Comparison of ENCODE assay signal across 24 cellular contexts in genomic region chr11:20119315-20119714, GRCh38. TPM values are rescaled to one million over a fixed set of nuclear protein-coding genes. Genes with fewer than 3 reads are reported as not detected.
DNase-seq lines count a peak whose midpoint lies in the region; ATAC-seq, FAIRE-seq and TF ChIP-seq lines count a peak whose summit lies in the region.
"Had no signal": no experiment of that assay in that cellular context is flagged by ENCODE, and none has a peak within 500 bp of the region (broad histone marks: within the 10 kb centered on the region; RNA-seq: fewer than 3 reads in every experiment).

No MANE protein-coding gene starts in this region.

- no peaks in the 10 kb centered on the region for H3K9me2 ChIP-seq in PC-9 (ENCODE audit: insufficient read depth)

- H3K4me2 ChIP-seq in K562 (ENCODE audit: insufficient read depth, low read length): peak overlapping the region; percentile 53
- H3K4me2 ChIP-seq in PC-9: no peak overlapping the region

- BruUV-seq in K562 (replicated peaks; lab: Mats Ljungman, UMichigan): no TSS peak
- no TSS peak for BruUV-seq in PC-9 (replicated peaks; lab: Mats Ljungman, UMichigan)

- CTCF ChIA-PET in K562 (lab: Yijun Ruan, JAX; ENCODE audit: low intra/inter-chr PET ratio) (no interaction called here), PC-9 (lab: Charles Lee) (no interaction called here)

- H4K20me1 ChIP-seq in K562 (replicated peaks; ENCODE audit: control insufficient read depth, insufficient read depth, low read length) (no peaks in the 10 kb centered on the region), PC-9 (ENCODE audit: insufficient read depth) (no peaks in the 10 kb centered on the region)

- H3K79me2 ChIP-seq in K562 (ENCODE audit: control insufficient read depth, insufficient read depth, low read length) (no peaks in the 10 kb centered on the region), PC-9 (ENCODE audit: low read depth) (no peaks in the 10 kb centered on the region)

- H3F3A ChIP-seq in PC-9 (ENCODE audit: insufficient read depth, low read depth): no peaks in the 10 kb centered on the region

- H2AFZ ChIP-seq in K562 (ENCODE audit: low read depth, low read length) (peak overlapping the region; percentile 81), PC-9 (no peak overlapping the region)

- DNase-seq in cardiac muscle cell (ENCODE audit: low read depth in 1 of 2, low spot score in 1 of 2) (no peak), left ventricle myocardium inferior (no peak), K562 (ENCODE audit: extremely low read depth in 1 of 4, low spot score in 3 of 4) (peak; percentile 14 to 45 (median 28)), nephron progenitor cell (no peak), foreskin melanocyte (no peak), adrenal gland (no peak), PC-9 (no peak)
- DNase-seq: C1 segment of cervical spinal cord; Calu3; CD4-positive, alpha-beta memory T cell; COR-L47; DMS53; DMS79 treated with DMSO at 0.1 percent for 48 hours; GF-D8; GOT3 had no signal

- no peak overlapping the region for H3K4me3 Mint-ChIP-seq in nephron progenitor cell
- H3K4me3 Mint-ChIP-seq: CD4-positive, alpha-beta memory T cell had no signal

- H3K4me1 ChIP-seq in cardiac muscle cell (ENCODE audit: low read depth): no peaks in the 10 kb centered on the region
- no peaks in the 10 kb centered on the region for H3K4me1 ChIP-seq in left ventricle myocardium inferior
- H3K4me1 ChIP-seq in K562 (replicated peaks in 1 of 2; ENCODE audit: control insufficient read depth in 2 of 2, insufficient read depth in 2 of 2, low read length in 2 of 2): peaks cover 3 to 13% of the 10 kb centered on the region in 2 experiments; a peak in 4 of 5 replicates
- H3K4me1 ChIP-seq in adrenal gland (replicated peaks in 1 of 2): no peaks in the 10 kb centered on the region
- no peaks in the 10 kb centered on the region for H3K4me1 ChIP-seq in PC-9 (replicated peaks; ENCODE audit: insufficient read depth)
- H3K4me1 ChIP-seq: HAP-1 had no signal

- 0 out of 2 replicates have a peak, but pooled peaks have one; percentile 13 for TF ChIP-seq EP300 in K562 (IDR thresholded peaks at IDR 0.05; ENCODE audit: low read length)

- H3K4me3 ChIP-seq in cardiac muscle cell (no peak overlapping the region), left ventricle myocardium inferior (no peak overlapping the region), K562 (no peak overlapping the region), adrenal gland (no peak overlapping the region), PC-9 (no peak overlapping the region)
- H3K4me3 ChIP-seq: HAP-1 had no signal

- WGBS in K562 (ENCODE audit: insufficient coverage, low coverage, missing lambda C conversion rate): 19% methylated on average over 12 of the region's 12 CpGs
- WGBS in adrenal gland, 4 donors: 91 to 96% (median 95%) methylated on average over 9 to 12 of the region's 12 CpGs

- H3K27me3 Mint-ChIP-seq in nephron progenitor cell (ENCODE audit: low read depth, poor library complexity): peaks cover 2% of the 10 kb centered on the region

- H3K9me3 ChIP-seq in cardiac muscle cell (ENCODE audit: low read depth) (no peaks in the 10 kb centered on the region), left ventricle myocardium inferior (replicated peaks) (no peaks in the 10 kb centered on the region), K562 (replicated peaks; ENCODE audit: control insufficient read depth, insufficient read depth, low read depth, low read length) (no peaks in the 10 kb centered on the region), adrenal gland (replicated peaks in 1 of 3) (no peaks in the 10 kb centered on the region), PC-9 (ENCODE audit: insufficient read depth, low read depth) (no peaks in the 10 kb centered on the region)
- H3K9me3 ChIP-seq: HAP-1 had no signal

- peak overlapping the region; percentile 49 for H3K27ac Mint-ChIP-seq in nephron progenitor cell
- H3K27ac Mint-ChIP-seq: CD4-positive, alpha-beta memory T cell had no signal

- no peak for TF ChIP-seq CTCF in cardiac muscle cell (IDR thresholded peaks at IDR 0.05; ENCODE audit: low read depth, low read length)
- no peak for TF ChIP-seq CTCF in left ventricle myocardium inferior (IDR thresholded peaks at IDR 0.05; ENCODE audit: borderline replicate concordance)
- TF ChIP-seq CTCF in K562 (IDR thresholded peaks at IDR 0.05 in 2 of 3, conservative IDR thresholded peaks at IDR 0.05 in 1 of 3; ENCODE audit: insufficient read depth in 2 of 3, low read depth in 1 of 3, low read length in 3 of 3): no peak
- no peak for TF ChIP-seq CTCF in nephron progenitor cell (IDR thresholded peaks at IDR 0.05)
- no peak for TF ChIP-seq CTCF in adrenal gland (IDR thresholded peaks at IDR 0.05)
- TF ChIP-seq CTCF in PC-9 (conservative IDR thresholded peaks at IDR 0.05): no peak

- no peak overlapping the region for H3K9ac ChIP-seq in K562 (ENCODE audit: insufficient read depth in 1 of 2, low read depth in 2 of 2, low read length in 2 of 2)

- ATAC-seq in K562: peak; percentile 71

- peak; percentile 40 for FAIRE-seq in K562 (lab: Jason Lieb, UNC)
- FAIRE-seq: GM12891, GM18507, H54 had no signal

- H3K36me3 Mint-ChIP-seq in nephron progenitor cell (ENCODE audit: low read depth): peaks cover 48% of the 10 kb centered on the region

- no peaks in the 10 kb centered on the region for H3K4me1 Mint-ChIP-seq in nephron progenitor cell
- H3K4me1 Mint-ChIP-seq: CD4-positive, alpha-beta memory T cell had no signal

- POLR2A ChIA-PET in K562 (lab: Yijun Ruan, JAX) (no interaction called here), PC-9 (lab: Charles Lee; ENCODE audit: unreplicated experiment) (no interaction called here)

- no peaks in the 10 kb centered on the region for H3K9me1 ChIP-seq in K562 (ENCODE audit: control insufficient read depth, insufficient read depth, low read length)

- H3K9me3 Mint-ChIP-seq in nephron progenitor cell: no peaks in the 10 kb centered on the region

- TF ChIP-seq POLR2A in K562 (conservative IDR thresholded peaks at IDR 0.05) (no peak), adrenal gland (IDR thresholded peaks at IDR 0.05) (no peak)

- H3K27me3 ChIP-seq in cardiac muscle cell: no peaks in the 10 kb centered on the region
- no peaks in the 10 kb centered on the region for H3K27me3 ChIP-seq in left ventricle myocardium inferior (ENCODE audit: low read depth)
- peaks cover 0 to 6% of the 10 kb centered on the region in 2 experiments; a peak in 2 of 5 replicates for H3K27me3 ChIP-seq in K562 (ENCODE audit: control insufficient read depth in 2 of 2, insufficient read depth in 2 of 2, low read length in 2 of 2)
- no peaks in the 10 kb centered on the region for H3K27me3 ChIP-seq in adrenal gland
- no peaks in the 10 kb centered on the region for H3K27me3 ChIP-seq in PC-9 (ENCODE audit: insufficient read depth, low read depth)

- H3K36me3 ChIP-seq in cardiac muscle cell (peaks cover 65% of the 10 kb centered on the region), left ventricle myocardium inferior (peaks cover 31% of the 10 kb centered on the region), K562 (ENCODE audit: control insufficient read depth, insufficient read depth, low read length) (no peaks in the 10 kb centered on the region), adrenal gland (replicated peaks in 1 of 2) (peaks cover 0 to 4% of the 10 kb centered on the region in 2 donors), PC-9 (ENCODE audit: low read depth) (no peaks in the 10 kb centered on the region)
- H3K36me3 ChIP-seq: HAP-1 had no signal

- TF ChIP-seq RAD21 in K562 (CRISPR knock-in tag; conservative IDR thresholded peaks at IDR 0.05 in 1 of 2, IDR thresholded peaks at IDR 0.05 in 1 of 2): no peak

- in situ Hi-C loops in K562 (cut with MboI): no loop called here

- intact Hi-C loops in left ventricle myocardium inferior (cut with micrococcal nuclease) (no loop called here), K562 (cut with micrococcal nuclease) (no loop called here), adrenal gland (cut with DNase I) (no loop called here), PC-9 (cut with micrococcal nuclease; ENCODE audit: unreplicated experiment) (loop anchor here (10.0 kb wide), 1 partner anchor 375 kb away; no protein-coding TSS in a partner anchor)

- H3K27ac ChIP-seq in cardiac muscle cell (peak overlapping the region; percentile 52), left ventricle myocardium inferior (replicated peaks) (no peak overlapping the region), K562 (ENCODE audit: extremely low read depth, low read depth, low read length) (no peak overlapping the region), adrenal gland (no peak overlapping the region), PC-9 (no peak overlapping the region)

TF ChIP-seq in K562, 482 proteins besides CTCF, POLR2A, EP300 and RAD21 (continues in another document):
- peak; percentile 18; the same call in 1 of the 2 replicates for TF ChIP-seq CTBP1 (IDR thresholded peaks at IDR 0.05; ENCODE audit: borderline replicate concordance)
- TF ChIP-seq HDAC2 (IDR thresholded peaks at IDR 0.05): no peak
- no peak for TF ChIP-seq ZNF445 (CRISPR knock-in tag; IDR thresholded peaks at IDR 0.05; ENCODE audit: low read depth)
- TF ChIP-seq ZSCAN29 (IDR thresholded peaks at IDR 0.05): no peak
- TF ChIP-seq BCOR (IDR thresholded peaks at IDR 0.05): no peak
- TF ChIP-seq RFX1 (IDR thresholded peaks at IDR 0.05): no peak

RNA-seq across cellular contexts. Expression of gene DBX1, which starts 41.0 kb away (rescaled TPM):
- not detected in 2 replicates for total RNA-seq in cardiac muscle cell
- polyA plus RNA-seq in cardiac muscle cell: not detected in 2 replicates
- not detected for total RNA-seq in left ventricle myocardium inferior
- not detected in 2 replicates for total RNA-seq in K562 (2011; cell fraction: chromatin; rRNA removed; ENCODE audit: low replicate concordance)
- total RNA-seq in K562 (2011; cell fraction: nucleolus; rRNA removed): not detected in 2 replicates
- not detected in 2 replicates for total RNA-seq in K562 (2011; cell fraction: nucleoplasm; rRNA removed)
- total RNA-seq in K562 (2014; rRNA removed): not detected in 2 replicates
- total RNA-seq in K562 (2014; rRNA removed; fragmentation: Illumina TruSeq; extraction: Trizol): not detected in 2 replicates
- total RNA-seq in K562 (2015; rRNA removed; fragmentation: Illumina TruSeq; extraction: Trizol): not detected in 2 replicates
- not detected in 2 replicates for total RNA-seq in K562 (2021)
- polyA plus RNA-seq in K562 (2011; rRNA removed): not detected in 2 replicates
- polyA plus RNA-seq in K562 (2011; cell fraction: cytosol; rRNA removed): not detected in 2 replicates
- not detected in 2 replicates for polyA plus RNA-seq in K562 (2011; cell fraction: nucleus; rRNA removed)
- polyA plus RNA-seq in K562 (2012): not detected in 2 replicates
- polyA plus RNA-seq in K562 (2014; fragmentation: Illumina TruSeq; extraction: Trizol): not detected in 2 replicates
- polyA plus RNA-seq in K562 (2014; fragmentation: Nextera tagmentation; extraction: Ambion mirVana): not detected
- polyA plus RNA-seq in K562 (2014; rRNA removed): not detected in 2 replicates
- not detected in 2 replicates for polyA minus RNA-seq in K562 (2011; rRNA and poly(A)+ RNA removed)
- polyA minus RNA-seq in K562 (2011; cell fraction: cytosol; rRNA and poly(A)+ RNA removed): not detected in 2 replicates
- not detected in 2 replicates for polyA minus RNA-seq in K562 (2011; cell fraction: nucleus; rRNA and poly(A)+ RNA removed)
- total RNA-seq in adrenal gland: not detected
- polyA plus RNA-seq in adrenal gland: not detected
- not detected in 2 replicates for total RNA-seq in PC-9 (2021)
- total RNA-seq: A172; A673; Calu3; CD4-positive, alpha-beta memory T cell; Daoy; G401 had no signal
- polyA plus RNA-seq: BJ; CD4-positive, alpha-beta memory T cell had no signal

Comparison
In these comparisons a context has a peak if more than half of its experiments do, and no peak if none do; other contexts are left out.
1. DNase-seq: peak in K562 (4 of 4); none in cardiac muscle cell (0 of 2), left ventricle myocardium inferior (single experiment), nephron progenitor cell (single experiment), foreskin melanocyte (single experiment), adrenal gland (0 of 7) and PC-9 (0 of 2).